ENCODE assay signal across 8 cellular contexts in genomic region chr17:3635474-3636153, GRCh38. TPM values are rescaled to one million over a fixed set of nuclear protein-coding genes. Genes with fewer than 3 reads are reported as not detected.
DNase-seq lines count a peak whose midpoint lies in the region; ATAC-seq and TF ChIP-seq lines count a peak whose summit lies in the region.

No MANE protein-coding gene starts in this region.

- peak overlapping the region; percentile 82 for H2AFZ ChIP-seq in fibroblast of lung (ENCODE audit: low read length)

- no peaks in the 10 kb centered on the region; the same call in 1 of the 2 replicates for H3K9me3 ChIP-seq in SJSA1 (replicated peaks)
- no peaks in the 10 kb centered on the region for H3K9me3 ChIP-seq in fibroblast of lung (ENCODE audit: control insufficient read depth, insufficient read depth, low read depth, low read length)
- no peaks in the 10 kb centered on the region for H3K9me3 ChIP-seq in ovary

- peak overlapping the region; percentile 93 for H3K4me3 Mint-ChIP-seq in activated CD4-positive, alpha-beta T cell treated with anti-CD3 and anti-CD28 coated beads for 36 hours

- peaks cover 5% of the 10 kb centered on the region for H3K36me3 Mint-ChIP-seq in activated CD4-positive, alpha-beta T cell treated with anti-CD3 and anti-CD28 coated beads for 36 hours (ENCODE audit: low read depth)

- WGBS in ovary, 3 donors = 16 to 26% (median 20%) methylated on average over 31 to 38 of the region's 38 CpGs

- peak overlapping the region; percentile 69 for H3K4me2 ChIP-seq in fibroblast of lung (ENCODE audit: extremely low read depth, insufficient read depth, low read length)

- no peaks in the 10 kb centered on the region for H3K9me3 Mint-ChIP-seq in activated CD4-positive, alpha-beta T cell treated with anti-CD3 and anti-CD28 coated beads for 36 hours (ENCODE audit: low read depth)

- peak overlapping the region; percentile 68 for H3K9ac ChIP-seq in fibroblast of lung (ENCODE audit: insufficient read depth, low read length)

- no peak overlapping the region for H3K27ac Mint-ChIP-seq in activated CD4-positive, alpha-beta T cell treated with anti-CD3 and anti-CD28 coated beads for 36 hours

- no peak for TF ChIP-seq EP300 in ovary (IDR thresholded peaks at IDR 0.05)

- peak; percentile 9 for ATAC-seq in activated CD4-positive, alpha-beta T cell treated with anti-CD3 and anti-CD28 coated beads for 36 hours

- no peaks in the 10 kb centered on the region for H4K20me1 ChIP-seq in fibroblast of lung (ENCODE audit: control insufficient read depth, extremely low read depth, insufficient read depth, low read length)

- intact Hi-C loops in activated CD4-positive, alpha-beta T cell treated with anti-CD3 and anti-CD28 coated beads for 36 hours (cut with DNase I, micrococcal nuclease) = loop anchor here (1.0 to 5.0 kb wide), 13 partner anchors 33 to 1298 kb away; partner anchors contain the start of genes EMC6 (in 2 of the 2), TAX1BP3 (in 2 of the 2), ATP2A3 (in 1 of the 2) and CLUH (in 1 of the 2)
- intact Hi-C loops in ovary (cut with DNase I) = no loop called here

- CTCF ChIA-PET in activated CD4-positive, alpha-beta T cell treated with anti-CD3 and anti-CD28 coated beads for 36 hours (lab: Charles Lee) = interaction anchor here (0.5 to 1.6 kb wide), 7 partner anchors 8 to 659 kb away, joined by 3 to 11 read pairs (median 3); partner anchors contain the start of gene TAX1BP3

- DNase-seq in activated CD4-positive, alpha-beta T cell treated with anti-CD3 and anti-CD28 coated beads for 36 hours = peak; percentile 20
- DNase-seq in activated CD4-positive, alpha-beta T cell treated with anti-CD3 and anti-CD28 coated beads for 1 hour = no peak
- no peak for DNase-seq in SJSA1 (ENCODE audit: low read depth in 1 of 2, low spot score in 2 of 2)
- no peak for DNase-seq in fibroblast of lung (ENCODE audit: low read depth in 2 of 2)
- DNase-seq in ovary = peak in 1 of 5 donors; percentile 39
- no peak for DNase-seq in hypothalamus (lab: John Stamatoyannopoulos, UW)
- no peak for DNase-seq in NCI-H1048 (lab: John Stamatoyannopoulos, UW)
- no peak for DNase-seq in iPS-NIHi11 (ENCODE audit: low spot score)

- no peak overlapping the region for H3K27ac ChIP-seq in SJSA1
- no peak overlapping the region for H3K27ac ChIP-seq in fibroblast of lung (ENCODE audit: insufficient read depth, low read length)
- H3K27ac ChIP-seq in ovary = peak overlapping the region in 1 of 2 donors; percentile 99

- no peaks in the 10 kb centered on the region for H3K27me3 Mint-ChIP-seq in activated CD4-positive, alpha-beta T cell treated with anti-CD3 and anti-CD28 coated beads for 36 hours

- H3K4me1 Mint-ChIP-seq in activated CD4-positive, alpha-beta T cell treated with anti-CD3 and anti-CD28 coated beads for 36 hours = peaks cover 37% of the 10 kb centered on the region

- TF ChIP-seq CTCF in fibroblast of lung (conservative IDR thresholded peaks at IDR 0.05 in 1 of 2, IDR thresholded peaks at IDR 0.05 in 1 of 2; ENCODE audit: low read depth in 1 of 2, low read length in 2 of 2) (no peak), ovary (IDR thresholded peaks at IDR 0.05) (no peak)

- H3K4me3 ChIP-seq in SJSA1 (peak overlapping the region; percentile 80), fibroblast of lung (replicated peaks in 1 of 4; ENCODE audit: control extremely low read depth in 1 of 4, insufficient read depth in 1 of 4, low read depth in 3 of 4, low read length in 4 of 4) (peak overlapping the region; percentile 65 to 98 (median 76)), ovary (peak overlapping the region; percentile 85)

- peaks cover 11% of the 10 kb centered on the region; the same call in 1 of the 2 replicates for H3K36me3 ChIP-seq in SJSA1
- H3K36me3 ChIP-seq in fibroblast of lung (ENCODE audit: control insufficient read depth, insufficient read depth, low read length) = peaks cover 1% of the 10 kb centered on the region
- no peaks in the 10 kb centered on the region for H3K36me3 ChIP-seq in ovary

- H3K4me1 ChIP-seq in SJSA1 (replicated peaks) = peaks cover 22% of the 10 kb centered on the region
- H3K4me1 ChIP-seq in fibroblast of lung (ENCODE audit: control insufficient read depth, extremely low read depth, insufficient read depth, low read length) = no peaks in the 10 kb centered on the region
- H3K4me1 ChIP-seq in ovary (ENCODE audit: insufficient read depth) = peaks cover 15% of the 10 kb centered on the region

- no peak for TF ChIP-seq POLR2A in ovary (IDR thresholded peaks at IDR 0.05)

- H3K79me2 ChIP-seq in fibroblast of lung (ENCODE audit: control insufficient read depth, insufficient read depth, low read length) = peaks cover 4% of the 10 kb centered on the region

- POLR2A ChIA-PET in activated CD4-positive, alpha-beta T cell treated with anti-CD3 and anti-CD28 coated beads for 36 hours (lab: Charles Lee) = no interaction called here

- H3K27me3 ChIP-seq in SJSA1 (replicated peaks) = no peaks in the 10 kb centered on the region
- no peaks in the 10 kb centered on the region for H3K27me3 ChIP-seq in fibroblast of lung (ENCODE audit: control insufficient read depth, insufficient read depth, low read length)
- no peaks in the 10 kb centered on the region for H3K27me3 ChIP-seq in ovary

RNA-seq across cellular contexts. Expression of gene SHPK, which starts 0.4 kb away (rescaled TPM):
- 10 to 100 TPM; 12.5 to 15.0 TPM for total RNA-seq in activated CD4-positive, alpha-beta T cell treated with anti-CD3 and anti-CD28 coated beads for 36 hours
- total RNA-seq in SJSA1 (2014; rRNA removed; shearing (Covaris generic)) = 9.6 and 11.3 TPM in 2 replicates
- total RNA-seq in fibroblast of lung (5.6 and 8.9 TPM in 2 replicates), ovary (10 to 100 TPM in 6 of 7 donors, 1 to 10 TPM in 1; 7.9 to 16.6 (median 14.0) TPM)
- polyA plus RNA-seq in fibroblast of lung (7.2 and 9.1 TPM in 2 replicates), ovary (1 to 10 TPM; 6.6 to 9.1 TPM)
- 7.1 and 8.3 TPM in 2 replicates for polyA plus RNA-seq in fibroblast of lung (2012)
- polyA minus RNA-seq in fibroblast of lung (ENCODE audit: low replicate concordance) = 20.3 and 30.2 TPM in 2 replicates

RNA-seq across cellular contexts. Expression of gene CTNS, which starts 0.9 kb away (rescaled TPM):
- total RNA-seq in activated CD4-positive, alpha-beta T cell treated with anti-CD3 and anti-CD28 coated beads for 36 hours = 10 to 100 TPM; 10.1 to 11.1 TPM
- 8.9 and 26.6 TPM in 2 replicates for total RNA-seq in SJSA1 (2014; rRNA removed; shearing (Covaris generic))
- 19.2 and 24.9 TPM in 2 replicates for total RNA-seq in fibroblast of lung
- 9.6 and 10.4 TPM in 2 replicates for polyA plus RNA-seq in fibroblast of lung
- polyA plus RNA-seq in fibroblast of lung (2012) = 10.4 and 11.9 TPM in 2 replicates
- polyA minus RNA-seq in fibroblast of lung (ENCODE audit: low replicate concordance) = 16.3 and 33.3 TPM in 2 replicates
- total RNA-seq in ovary = 10 to 100 TPM; 10.5 to 21.4 (median 14.5) TPM
- polyA plus RNA-seq in ovary = 10 to 100 TPM; 10.1 to 23.3 TPM

RNA-seq across cellular contexts. Expression of gene TRPV1, which starts 26.4 kb away (rescaled TPM):
- 1 to 10 TPM; 1.8 to 2.7 TPM for total RNA-seq in activated CD4-positive, alpha-beta T cell treated with anti-CD3 and anti-CD28 coated beads for 36 hours
- 0.24 and 1.1 TPM in 2 replicates for total RNA-seq in SJSA1 (2014; rRNA removed; shearing (Covaris generic))
- total RNA-seq in fibroblast of lung (2.3 and 2.8 TPM in 2 replicates), ovary (10 to 100 TPM in 2 of 7 donors, 1 to 10 TPM in 5; 4.1 to 13.3 (median 6.5) TPM)
- polyA plus RNA-seq in fibroblast of lung (0.60 and 0.89 TPM in 2 replicates), ovary (1 to 10 TPM; 3.4 to 6.7 TPM)
- 0.48 and 0.84 TPM in 2 replicates for polyA plus RNA-seq in fibroblast of lung (2012)
- 0.55 and 0.89 TPM in 2 replicates for polyA minus RNA-seq in fibroblast of lung (ENCODE audit: low replicate concordance)

RNA-seq across cellular contexts. Expression of gene TAX1BP3, which starts 32.8 kb away (rescaled TPM):
- total RNA-seq in activated CD4-positive, alpha-beta T cell treated with anti-CD3 and anti-CD28 coated beads for 36 hours = 10 to 100 TPM; 12.0 to 14.6 TPM
- 230 and 293 TPM in 2 replicates for total RNA-seq in SJSA1 (2014; rRNA removed; shearing (Covaris generic))
- 105 and 141 TPM in 2 replicates for total RNA-seq in fibroblast of lung
- 121 and 149 TPM in 2 replicates for polyA plus RNA-seq in fibroblast of lung
- 172 and 265 TPM in 2 replicates for polyA plus RNA-seq in fibroblast of lung (2012)
- polyA minus RNA-seq in fibroblast of lung (ENCODE audit: low replicate concordance) = 69.3 and 90.7 TPM in 2 replicates
- 100 to 1,000 TPM in 6 of 7 donors, 10 to 100 TPM in 1; 64.3 to 166 (median 128) TPM for total RNA-seq in ovary
- polyA plus RNA-seq in ovary = 100 to 1,000 TPM in 1 of 2 donors, 10 to 100 TPM in 1; 48.7 to 100 TPM

RNA-seq across cellular contexts. Expression of gene EMC6, which starts 33.0 kb away (rescaled TPM):
- 10 to 100 TPM; 43.6 to 44.3 TPM for total RNA-seq in activated CD4-positive, alpha-beta T cell treated with anti-CD3 and anti-CD28 coated beads for 36 hours
- 21.5 and 34.3 TPM in 2 replicates for total RNA-seq in SJSA1 (2014; rRNA removed; shearing (Covaris generic))
- 15.4 TPM in 2 replicates for total RNA-seq in fibroblast of lung
- polyA plus RNA-seq in fibroblast of lung = 20.6 and 25.3 TPM in 2 replicates
- polyA plus RNA-seq in fibroblast of lung (2012) = 44.9 and 63.6 TPM in 2 replicates
- polyA minus RNA-seq in fibroblast of lung (ENCODE audit: low replicate concordance) = 2.7 and 3.9 TPM in 2 replicates
- 10 to 100 TPM in 6 of 7 donors, 1 to 10 TPM in 1; 7.6 to 28.7 (median 20.5) TPM for total RNA-seq in ovary
- polyA plus RNA-seq in ovary = 10 to 100 TPM; 20.3 to 38.9 TPM

Comparison
In these comparisons a context has a peak if more than half of its experiments do, and no peak if none do; other contexts are left out.
1. intact Hi-C loops: an anchor here in activated CD4-positive, alpha-beta T cell treated with anti-CD3 and anti-CD28 coated beads for 36 hours (1.0 to 5.0 kb wide); none called in ovary.